Comparison of ENCODE assay signal across 8 cellular contexts in genomic region chr6:33192671-33193602, GRCh38. TPM values are rescaled to one million over a fixed set of nuclear protein-coding genes. Genes with fewer than 3 reads are reported as not detected.
A peak's percentile ranks its signal among the peaks of the same experiment; 100 is the strongest.
DNase-seq lines count a peak whose midpoint lies in the region; ATAC-seq lines count a peak whose summit lies in the region.

No MANE protein-coding gene starts in this region.

- peaks cover 18% of the 10 kb centered on the region for H3K4me1 Mint-ChIP-seq in activated naive CD8-positive, alpha-beta T cell treated with anti-CD3 and anti-CD28 coated beads, Interleukin-2, amount 10 ng/mL, durations not matched to agents 7 days and 5 days

- H3K9me3 Mint-ChIP-seq in activated naive CD8-positive, alpha-beta T cell treated with anti-CD3 and anti-CD28 coated beads, Interleukin-2, amount 10 ng/mL, durations not matched to agents 7 days and 5 days, result no peaks in the 10 kb centered on the region

- ATAC-seq in activated naive CD8-positive, alpha-beta T cell treated with anti-CD3 and anti-CD28 coated beads, Interleukin-2, amount 10 ng/mL, durations not matched to agents 7 days and 5 days (ENCODE audit: low read depth), result no peak
- ATAC-seq in right cardiac atrium, result peak; percentile 21 to 22
- ATAC-seq in HG02610 (IDR thresholded peaks at IDR 0.05; ENCODE audit: unreplicated experiment), result no peak

- POLR2A ChIA-PET in activated naive CD8-positive, alpha-beta T cell treated with anti-CD3 and anti-CD28 coated beads, Interleukin-2, amount 10 ng/mL, durations not matched to agents 7 days and 5 days (lab: Charles Lee), result no interaction called here

- peaks cover 33% of the 10 kb centered on the region for H3K27me3 Mint-ChIP-seq in activated naive CD8-positive, alpha-beta T cell treated with anti-CD3 and anti-CD28 coated beads, Interleukin-2, amount 10 ng/mL, durations not matched to agents 7 days and 5 days

- H3K27me3 ChIP-seq in right cardiac atrium (ENCODE audit: control insufficient read depth, insufficient read depth), result no peaks in the 10 kb centered on the region

- peaks cover 3% of the 10 kb centered on the region for H3K4me1 ChIP-seq in right cardiac atrium (ENCODE audit: control insufficient read depth, insufficient read depth, low read length)

- H3K36me3 Mint-ChIP-seq in activated naive CD8-positive, alpha-beta T cell treated with anti-CD3 and anti-CD28 coated beads, Interleukin-2, amount 10 ng/mL, durations not matched to agents 7 days and 5 days, result peaks cover 30% of the 10 kb centered on the region

- H3K4me3 Mint-ChIP-seq in activated naive CD8-positive, alpha-beta T cell treated with anti-CD3 and anti-CD28 coated beads, Interleukin-2, amount 10 ng/mL, durations not matched to agents 7 days and 5 days, result peak overlapping the region; percentile 49

- H3K27ac ChIP-seq in right cardiac atrium (ENCODE audit: low read length), result peak overlapping the region; percentile 56

- 2% methylated on average over 72 of the region's 72 CpGs for WGBS in right cardiac atrium

- H3K4me3 ChIP-seq in right cardiac atrium (ENCODE audit: low read length), result peak overlapping the region; percentile 61

- intact Hi-C loops in right cardiac atrium (cut with DNase I), result no loop called here

- DNase-seq in DMS53 (lab: John Stamatoyannopoulos, UW) (peak; percentile 44), DMS53 treated with DMSO at 0.1 percent for 48 hours (lab: John Stamatoyannopoulos, UW; ENCODE audit: unreplicated experiment) (no peak), right cardiac atrium (peak; percentile 52 to 82 (median 81)), putamen (ENCODE audit: low spot score) (peak; percentile 83), NCI-H774 (lab: John Stamatoyannopoulos, UW) (no peak), amniotic stem cell (lab: John Stamatoyannopoulos, UW) (no peak)
- DNase-seq in activated naive CD8-positive, alpha-beta T cell treated with anti-CD3 and anti-CD28 coated beads, Interleukin-2, amount 10 ng/mL, durations not matched to agents 7 days and 5 days, result peak; percentile 38

- H3K9me3 ChIP-seq in right cardiac atrium (ENCODE audit: control insufficient read depth, low read length), result no peaks in the 10 kb centered on the region

- no peak overlapping the region for H3K27ac Mint-ChIP-seq in activated naive CD8-positive, alpha-beta T cell treated with anti-CD3 and anti-CD28 coated beads, Interleukin-2, amount 10 ng/mL, durations not matched to agents 7 days and 5 days

RNA-seq across cellular contexts. Expression of gene COL11A2, which starts 0.7 kb away (rescaled TPM):
- 1 to 10 TPM in 1 of 2 experiments, under 1 TPM in 1; 1.00 to 1.1 TPM for total RNA-seq in activated naive CD8-positive, alpha-beta T cell treated with anti-CD3 and anti-CD28 coated beads, Interleukin-2, amount 10 ng/mL, durations not matched to agents 7 days and 5 days
- total RNA-seq in right cardiac atrium, result 1 to 10 TPM; 1.5 to 4.0 (median 2.3) TPM
- 3.7 TPM for polyA plus RNA-seq in right cardiac atrium

RNA-seq across cellular contexts. Expression of gene RXRB, which starts 7.5 kb away (rescaled TPM):
- total RNA-seq in activated naive CD8-positive, alpha-beta T cell treated with anti-CD3 and anti-CD28 coated beads, Interleukin-2, amount 10 ng/mL, durations not matched to agents 7 days and 5 days, result 10 to 100 TPM; 54.6 to 60.0 TPM
- 10 to 100 TPM; 32.8 to 44.8 (median 35.0) TPM for total RNA-seq in right cardiac atrium
- 31.7 TPM for polyA plus RNA-seq in right cardiac atrium

RNA-seq across cellular contexts. Expression of gene SLC39A7, which starts 7.7 kb away (rescaled TPM):
- total RNA-seq in activated naive CD8-positive, alpha-beta T cell treated with anti-CD3 and anti-CD28 coated beads, Interleukin-2, amount 10 ng/mL, durations not matched to agents 7 days and 5 days, result 10 to 100 TPM; 41.7 to 44.8 TPM
- 100 to 1,000 TPM in 1 of 4 donors, 10 to 100 TPM in 3; 59.0 to 124 (median 81.6) TPM for total RNA-seq in right cardiac atrium
- polyA plus RNA-seq in right cardiac atrium, result 78.6 TPM

RNA-seq across cellular contexts. Expression of gene HSD17B8, which starts 11.5 kb away (rescaled TPM):
- 10 to 100 TPM; 21.1 to 21.8 TPM for total RNA-seq in activated naive CD8-positive, alpha-beta T cell treated with anti-CD3 and anti-CD28 coated beads, Interleukin-2, amount 10 ng/mL, durations not matched to agents 7 days and 5 days
- total RNA-seq in right cardiac atrium, result 10 to 100 TPM; 16.9 to 20.2 (median 19.1) TPM
- polyA plus RNA-seq in right cardiac atrium, result 16.9 TPM

RNA-seq across cellular contexts. Expression of gene RING1, which starts 15.4 kb away (rescaled TPM):
- total RNA-seq in activated naive CD8-positive, alpha-beta T cell treated with anti-CD3 and anti-CD28 coated beads, Interleukin-2, amount 10 ng/mL, durations not matched to agents 7 days and 5 days, result 10 to 100 TPM; 41.2 to 41.8 TPM
- total RNA-seq in right cardiac atrium, result 10 to 100 TPM; 30.4 to 38.2 (median 34.4) TPM
- polyA plus RNA-seq in right cardiac atrium, result 33.7 TPM

Comparison
In these comparisons a context has a peak if more than half of its experiments do, and no peak if none do; other contexts are left out.
1. DNase-seq: peak in DMS53 (single experiment), activated naive CD8-positive, alpha-beta T cell treated with anti-CD3 and anti-CD28 coated beads, Interleukin-2, amount 10 ng/mL, durations not matched to agents 7 days and 5 days (single experiment), right cardiac atrium (3 of 3) and putamen (single experiment); none in DMS53 treated with DMSO at 0.1 percent for 48 hours (single experiment), NCI-H774 (single experiment) and amniotic stem cell (single experiment).
2. ATAC-seq: peak in right cardiac atrium (2 of 2); none in activated naive CD8-positive, alpha-beta T cell treated with anti-CD3 and anti-CD28 coated beads, Interleukin-2, amount 10 ng/mL, durations not matched to agents 7 days and 5 days (single experiment) and HG02610 (single experiment).